In genomic region chr14:96098309-96098998, GRCh38 we compare ENCODE assay signal across 8 cellular contexts. TPM values are rescaled to one million over a fixed set of nuclear protein-coding genes. Genes with fewer than 3 reads are reported as not detected.
DNase-seq lines count a peak whose midpoint lies in the region; ATAC-seq and TF ChIP-seq lines count a peak whose summit lies in the region.

No MANE protein-coding gene starts in this region.

- TF ChIP-seq CTCF in A673 (conservative IDR thresholded peaks at IDR 0.05; ENCODE audit: low read depth, low read length) (peak; percentile 80), GM12872 (IDR thresholded peaks at IDR 0.05; ENCODE audit: insufficient read depth, low read depth, low read length) (peak; percentile 64)

- peaks cover 2% of the 10 kb centered on the region for H3K4me1 Mint-ChIP-seq in activated naive CD8-positive, alpha-beta T cell treated with anti-CD3 and anti-CD28 coated beads, Interleukin-2, amount 50 U/mL, for 24 hours

- no peak overlapping the region for H3K27ac Mint-ChIP-seq in activated naive CD8-positive, alpha-beta T cell treated with anti-CD3 and anti-CD28 coated beads, Interleukin-2, amount 50 U/mL, for 24 hours

- intact Hi-C loops in A673 (cut with micrococcal nuclease; ENCODE audit: unreplicated experiment) = loop anchor here (1.0 to 5.0 kb wide), 2 partner anchors 96 to 536 kb away; no protein-coding TSS in a partner anchor

- peak; percentile 74 for DNase-seq in A673 (ENCODE audit: low spot score)
- DNase-seq in NCI-H2081 treated with DMSO at 0.1 percent for 48 hours (lab: John Stamatoyannopoulos, UW) = peak; percentile 58
- DNase-seq in activated naive CD8-positive, alpha-beta T cell treated with anti-CD3 and anti-CD28 coated beads, Interleukin-2, amount 50 U/mL, for 24 hours = peak; percentile 6
- peak; percentile 53 to 55 for DNase-seq in hippocampal formation (lab: John Stamatoyannopoulos, UW)
- DNase-seq in stimulated activated CD8-positive, alpha-beta memory T cell treated with anti-CD3 and anti-CD28 coated beads, Interleukin-4, amount 100 ng/mL, for 48 hours = peak; percentile 28
- DNase-seq in activated CD4-positive, alpha-beta T cell treated with anti-CD3 and anti-CD28 coated beads, Interleukin-2, amount 50 U/mL, for 4 hours = no peak

- peaks cover 11% of the 10 kb centered on the region for H3K4me1 ChIP-seq in A673 (ENCODE audit: insufficient read depth, low read length, poor library complexity, severe bottlenecking)

- H3K27ac ChIP-seq in A673 (ENCODE audit: low read depth, low read length, poor library complexity, severe bottlenecking) = no peak overlapping the region

- no peaks in the 10 kb centered on the region for H3K36me3 ChIP-seq in A673 (ENCODE audit: insufficient read depth, low read length, poor library complexity, severe bottlenecking)

- no peaks in the 10 kb centered on the region for H3K9me3 ChIP-seq in A673 (ENCODE audit: low read depth, low read length, poor library complexity, severe bottlenecking)

- no peak overlapping the region for H3K4me3 ChIP-seq in A673 (ENCODE audit: low read depth, low read length, poor library complexity, severe bottlenecking)

- CTCF ChIA-PET in A673 (lab: Charles Lee) = interaction anchor here (0.5 to 2.9 kb wide), 9 partner anchors 8 to 399 kb away, joined by 3 to 33 read pairs (median 3); no protein-coding TSS in a partner anchor

- H3K27me3 ChIP-seq in A673 (replicated peaks; ENCODE audit: insufficient read depth, low read depth, low read length, poor library complexity) = no peaks in the 10 kb centered on the region

- POLR2A ChIA-PET in A673 (lab: Charles Lee; ENCODE audit: low non-redundant PET) = no interaction called here

- no peak overlapping the region for H3K4me3 Mint-ChIP-seq in activated naive CD8-positive, alpha-beta T cell treated with anti-CD3 and anti-CD28 coated beads, Interleukin-2, amount 50 U/mL, for 24 hours

- no peaks in the 10 kb centered on the region for H3K36me3 Mint-ChIP-seq in activated naive CD8-positive, alpha-beta T cell treated with anti-CD3 and anti-CD28 coated beads, Interleukin-2, amount 50 U/mL, for 24 hours (ENCODE audit: low read depth)

- H3K27me3 Mint-ChIP-seq in activated naive CD8-positive, alpha-beta T cell treated with anti-CD3 and anti-CD28 coated beads, Interleukin-2, amount 50 U/mL, for 24 hours = no peaks in the 10 kb centered on the region

- no peaks in the 10 kb centered on the region for H3K9me3 Mint-ChIP-seq in activated naive CD8-positive, alpha-beta T cell treated with anti-CD3 and anti-CD28 coated beads, Interleukin-2, amount 50 U/mL, for 24 hours

- peak; percentile 31 for ATAC-seq in activated naive CD8-positive, alpha-beta T cell treated with anti-CD3 and anti-CD28 coated beads, Interleukin-2, amount 50 U/mL, for 24 hours
- ATAC-seq in GM18511 (IDR thresholded peaks at IDR 0.05; ENCODE audit: unreplicated experiment) = no peak

- no TSS peak for BruUV-seq in A673 (replicated peaks; lab: Mats Ljungman, UMichigan)

RNA-seq across cellular contexts. Expression of gene C14orf132, which starts 59.3 kb away (rescaled TPM):
- total RNA-seq in A673 (2021) = 8.3 and 13.0 TPM in 2 replicates

Comparison
In these comparisons a context has a peak if more than half of its experiments do, and no peak if none do; other contexts are left out.
1. DNase-seq: peak in A673 (single experiment), NCI-H2081 treated with DMSO at 0.1 percent for 48 hours (single experiment), activated naive CD8-positive, alpha-beta T cell treated with anti-CD3 and anti-CD28 coated beads, Interleukin-2, amount 50 U/mL, for 24 hours (single experiment), hippocampal formation (2 of 2) and stimulated activated CD8-positive, alpha-beta memory T cell treated with anti-CD3 and anti-CD28 coated beads, Interleukin-4, amount 100 ng/mL, for 48 hours (single experiment); none in activated CD4-positive, alpha-beta T cell treated with anti-CD3 and anti-CD28 coated beads, Interleukin-2, amount 50 U/mL, for 4 hours (0 of 2).